1 cellular context compared by ENCODE assay signal in the genomic region with DNA sequence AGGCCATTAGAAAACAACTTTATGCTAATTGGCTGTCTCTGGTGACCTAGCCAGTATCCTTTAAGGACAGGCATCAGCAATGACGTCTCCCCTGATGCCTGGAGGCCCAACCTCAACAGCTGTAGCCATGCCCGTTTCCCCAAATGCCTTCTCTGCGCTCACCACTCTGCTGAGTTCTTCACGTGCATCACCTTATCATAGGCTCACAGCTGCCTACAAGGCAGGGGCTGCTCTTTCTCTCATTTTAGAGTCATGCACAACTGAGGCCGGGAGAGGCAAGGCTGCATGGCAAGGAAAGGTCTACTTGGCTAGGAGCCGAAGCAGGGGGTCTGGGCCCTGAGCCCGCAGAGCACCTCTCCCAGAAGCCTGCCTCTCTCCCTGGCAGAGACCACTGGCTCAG.
TF ChIP-seq lines count a peak whose summit lies in the region.

No MANE protein-coding gene starts in this region.

TF ChIP-seq in H1, 55 proteins besides CTCF, POLR2A, EP300 and RAD21:
- TF ChIP-seq SP1 (IDR thresholded peaks at IDR 0.05; ENCODE audit: low read depth, low read length) (no peak), SAP30 (IDR thresholded peaks at IDR 0.05; ENCODE audit: insufficient read depth, insufficient replicate concordance, low read length) (no peak), SIN3A (conservative IDR thresholded peaks at IDR 0.05 in 1 of 2, IDR thresholded peaks at IDR 0.05 in 1 of 2; ENCODE audit: low read depth in 1 of 2, low read length in 2 of 2) (no peak), TAF1 (IDR thresholded peaks at IDR 0.05; ENCODE audit: low read depth, low read length) (no peak), ZNF274 (IDR thresholded peaks at IDR 0.05; ENCODE audit: borderline replicate concordance, extremely low read depth, low read length) (no peak), TAF7 (optimal IDR thresholded peaks at IDR 0.05; ENCODE audit: borderline replicate concordance, low read depth, low read length) (no peak), KDM1A (IDR thresholded peaks at IDR 0.05; ENCODE audit: borderline replicate concordance, low read length) (no peak), BCL11A (IDR thresholded peaks at IDR 0.05; ENCODE audit: low read depth in 2 of 2, low read length in 2 of 2) (no peak), KDM4A (IDR thresholded peaks at IDR 0.05; ENCODE audit: low read depth, low read length, severe bottlenecking) (no peak), SP2 (IDR thresholded peaks at IDR 0.05; ENCODE audit: low read length) (no peak), SRF (IDR thresholded peaks at IDR 0.05; ENCODE audit: low read depth, low read length) (no peak), FOSL1 (IDR thresholded peaks at IDR 0.05; ENCODE audit: insufficient read depth, low read depth, low read length) (no peak)
- TF ChIP-seq, protein P1, sequence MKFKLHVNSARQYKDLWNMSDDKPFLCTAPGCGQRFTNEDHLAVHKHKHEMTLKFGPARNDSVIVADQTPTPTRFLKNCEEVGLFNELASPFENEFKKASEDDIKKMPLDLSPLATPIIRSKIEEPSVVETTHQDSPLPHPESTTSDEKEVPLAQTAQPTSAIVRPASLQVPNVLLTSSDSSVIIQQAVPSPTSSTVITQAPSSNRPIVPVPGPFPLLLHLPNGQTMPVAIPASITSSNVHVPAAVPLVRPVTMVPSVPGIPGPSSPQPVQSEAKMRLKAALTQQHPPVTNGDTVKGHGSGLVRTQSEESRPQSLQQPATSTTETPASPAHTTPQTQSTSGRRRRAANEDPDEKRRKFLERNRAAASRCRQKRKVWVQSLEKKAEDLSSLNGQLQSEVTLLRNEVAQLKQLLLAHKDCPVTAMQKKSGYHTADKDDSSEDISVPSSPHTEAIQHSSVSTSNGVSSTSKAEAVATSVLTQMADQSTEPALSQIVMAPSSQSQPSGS (IDR thresholded peaks at IDR 0.05; ENCODE audit: low read length) = no peak
- TF ChIP-seq, protein P2, sequence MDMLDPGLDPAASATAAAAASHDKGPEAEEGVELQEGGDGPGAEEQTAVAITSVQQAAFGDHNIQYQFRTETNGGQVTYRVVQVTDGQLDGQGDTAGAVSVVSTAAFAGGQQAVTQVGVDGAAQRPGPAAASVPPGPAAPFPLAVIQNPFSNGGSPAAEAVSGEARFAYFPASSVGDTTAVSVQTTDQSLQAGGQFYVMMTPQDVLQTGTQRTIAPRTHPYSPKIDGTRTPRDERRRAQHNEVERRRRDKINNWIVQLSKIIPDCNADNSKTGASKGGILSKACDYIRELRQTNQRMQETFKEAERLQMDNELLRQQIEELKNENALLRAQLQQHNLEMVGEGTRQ (IDR thresholded peaks at IDR 0.05; ENCODE audit: low read length) = no peak
